ENCODE assay signal across 10 cellular contexts in the genomic region with DNA sequence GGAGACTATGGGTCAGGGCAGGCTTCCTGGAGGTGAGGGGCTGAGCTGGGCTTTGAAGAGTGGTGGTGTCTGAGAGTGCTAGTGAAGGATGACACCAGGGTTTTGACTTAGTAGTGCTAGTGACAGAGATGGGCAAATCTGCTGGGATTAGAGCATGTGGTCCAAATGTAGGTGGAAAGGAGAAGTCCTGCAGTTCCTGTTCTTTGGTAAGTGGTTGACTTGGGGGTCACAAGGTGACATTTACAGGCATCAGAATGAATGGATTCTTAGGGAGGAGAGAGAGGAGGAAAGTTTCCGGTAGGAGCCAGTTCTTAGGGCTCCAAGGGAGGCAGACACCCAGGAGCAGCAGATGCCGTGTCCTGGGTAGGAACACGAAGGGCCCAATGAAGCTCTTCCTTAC. TPM values are rescaled to one million over a fixed set of nuclear protein-coding genes. Genes with fewer than 3 reads are reported as not detected.
A peak's percentile ranks its signal among the peaks of the same experiment; 100 is the strongest.
DNase-seq lines count a peak whose midpoint lies in the region; ATAC-seq and TF ChIP-seq lines count a peak whose summit lies in the region.
"Had no signal": no experiment of that assay in that cellular context is flagged by ENCODE, and none has a peak within 500 bp of the region (broad histone marks: within the 10 kb centered on the region; RNA-seq: fewer than 3 reads in every experiment).

No MANE protein-coding gene starts in this region.

- no peaks in the 10 kb centered on the region for H3K9me2 ChIP-seq in PC-3 (replicated peaks; ENCODE audit: low read length)

- no peak overlapping the region for H3K4me2 ChIP-seq in PC-3 (ENCODE audit: low read length)

- H3K9me3 Mint-ChIP-seq in WTC11: no peaks in the 10 kb centered on the region

- 50% methylated on average over 3 of the region's 3 CpGs for WGBS in right cardiac atrium

- H3K36me3 Mint-ChIP-seq in WTC11: no peaks in the 10 kb centered on the region

- H3K27me3 ChIP-seq in right atrium auricular region (peaks cover 0 to 7% of the 10 kb centered on the region in 2 donors), right cardiac atrium (ENCODE audit: control insufficient read depth, insufficient read depth) (no peaks in the 10 kb centered on the region), iPS-18a (ENCODE audit: control insufficient read depth, insufficient read depth, low read length) (peaks cover 29% of the 10 kb centered on the region), PC-3 (ENCODE audit: low read length) (peaks cover 63% of the 10 kb centered on the region)

- POLR2A ChIA-PET in WTC11 (lab: Charles Lee) (no interaction called here), PC-3 (lab: Charles Lee; ENCODE audit: unreplicated experiment) (no interaction called here)

- no peak overlapping the region for H3K27ac Mint-ChIP-seq in WTC11

- H3K4me3 Mint-ChIP-seq in WTC11: peak overlapping the region; percentile 66

- H3K4me3 ChIP-seq in right atrium auricular region (no peak overlapping the region), right cardiac atrium (ENCODE audit: low read length) (no peak overlapping the region), iPS-18a (ENCODE audit: low read length) (peak overlapping the region; percentile 80), PC-3 (ENCODE audit: low read length) (no peak overlapping the region)

- H3K36me3 ChIP-seq in right atrium auricular region (no peaks in the 10 kb centered on the region), iPS-18a (ENCODE audit: control insufficient read depth, low read depth, low read length) (no peaks in the 10 kb centered on the region), PC-3 (ENCODE audit: low read depth, low read length) (no peaks in the 10 kb centered on the region)
- H3K36me3 ChIP-seq: breast epithelium had no signal

- peaks cover 33% of the 10 kb centered on the region for H3K27me3 Mint-ChIP-seq in WTC11 (ENCODE audit: low read depth)

- intact Hi-C loops in right cardiac atrium (cut with DNase I) (no loop called here), PC-3 (cut with micrococcal nuclease) (loop anchor here (5.0 kb wide), 1 partner anchor 57 kb away; a partner anchor contains a TSS)

- H3K9ac ChIP-seq in iPS-18a (ENCODE audit: low read length): no peak overlapping the region
- no peak overlapping the region for H3K9ac ChIP-seq in PC-3 (ENCODE audit: low read length)

- TF ChIP-seq CTCF in right atrium auricular region (IDR thresholded peaks at IDR 0.05): no peak
- no peak for TF ChIP-seq CTCF in WTC11 (IDR thresholded peaks at IDR 0.05)
- no peak for TF ChIP-seq CTCF in PC-3 (conservative IDR thresholded peaks at IDR 0.05; ENCODE audit: low read depth, low read length)

- peaks cover 3% of the 10 kb centered on the region; the same call in 1 of the 2 replicates for H4K20me1 ChIP-seq in PC-3 (ENCODE audit: low read length)

- H3K9me3 ChIP-seq in right atrium auricular region (no peaks in the 10 kb centered on the region), right cardiac atrium (ENCODE audit: control insufficient read depth, low read length) (no peaks in the 10 kb centered on the region), iPS-18a (ENCODE audit: control insufficient read depth, low read depth, low read length) (no peaks in the 10 kb centered on the region), PC-3 (ENCODE audit: low read length) (no peaks in the 10 kb centered on the region)
- H3K9me3 ChIP-seq: breast epithelium had no signal

- H3K27ac ChIP-seq in right atrium auricular region (no peak overlapping the region), right cardiac atrium (ENCODE audit: low read length) (no peak overlapping the region), iPS-18a (ENCODE audit: low read length) (no peak overlapping the region), PC-3 (ENCODE audit: low read length) (no peak overlapping the region)
- H3K27ac ChIP-seq: breast epithelium had no signal

- H3K4me1 ChIP-seq in right atrium auricular region: peaks cover 0 to 10% of the 10 kb centered on the region in 2 donors
- no peaks in the 10 kb centered on the region for H3K4me1 ChIP-seq in right cardiac atrium (ENCODE audit: control insufficient read depth, insufficient read depth, low read length)
- peaks cover 13% of the 10 kb centered on the region for H3K4me1 ChIP-seq in iPS-18a (ENCODE audit: control insufficient read depth, low read depth, low read length)
- H3K4me1 ChIP-seq in PC-3 (ENCODE audit: insufficient read depth, low read length): peaks cover 14% of the 10 kb centered on the region

- H3F3A ChIP-seq in PC-3 (ENCODE audit: low read length, unreplicated experiment): no peaks in the 10 kb centered on the region

- DNase-seq in right atrium auricular region (ENCODE audit: low spot score): peak; percentile 13
- DNase-seq in right cardiac atrium: no peak
- DNase-seq in WTC11 (ENCODE audit: low spot score): peak; percentile 2
- DNase-seq in PC-3: no peak
- DNase-seq in hippocampal formation (lab: John Stamatoyannopoulos, UW): no peak
- DNase-seq: activated CD4-positive, alpha-beta T cell treated with anti-CD3 and anti-CD28 coated beads, Interleukin-2, amount 50 U/mL, for 48 hours had no signal

- no peaks in the 10 kb centered on the region for H3K79me2 ChIP-seq in PC-3 (ENCODE audit: low read length)

- no TSS peak for BruUV-seq in PC-3 (replicated peaks; lab: Mats Ljungman, UMichigan)

- peaks cover 26% of the 10 kb centered on the region for H3K4me1 Mint-ChIP-seq in WTC11

- ATAC-seq in right cardiac atrium (no peak), WTC11 (peak; percentile 16), GM21447 (IDR thresholded peaks at IDR 0.05; ENCODE audit: unreplicated experiment) (no peak), HG03159 (IDR thresholded peaks at IDR 0.05; ENCODE audit: unreplicated experiment) (no peak), PC-3 (no peak)

- no peak overlapping the region for H2AFZ ChIP-seq in PC-3 (ENCODE audit: low read length)

- CTCF ChIA-PET in WTC11 (lab: Charles Lee) (interaction anchor here (0.9 to 2.6 kb wide), 6 partner anchors 22 to 427 kb away, joined by 3 to 13 read pairs (median 5); a partner anchor contains a TSS), PC-3 (lab: Charles Lee) (interaction anchor here (1.5 kb wide), 1 partner anchor 58 kb away, joined by 6 read pairs; no protein-coding TSS in a partner anchor)

TF ChIP-seq in WTC11, 78 proteins besides CTCF, POLR2A, EP300 and RAD21 (continues in another document):
- TF ChIP-seq SP1 (CRISPR knock-in tag; conservative IDR thresholded peaks at IDR 0.05): no peak
- TF ChIP-seq FOXJ3 (CRISPR knock-in tag; IDR thresholded peaks at IDR 0.05; ENCODE audit: borderline replicate concordance): no peak
- TF ChIP-seq SMAD3 (CRISPR knock-in tag; IDR thresholded peaks at IDR 0.05; ENCODE audit: borderline replicate concordance): no peak
- TF ChIP-seq MXD4 (CRISPR knock-in tag; IDR thresholded peaks at IDR 0.05; ENCODE audit: borderline replicate concordance): no peak
- TF ChIP-seq, protein P1, sequence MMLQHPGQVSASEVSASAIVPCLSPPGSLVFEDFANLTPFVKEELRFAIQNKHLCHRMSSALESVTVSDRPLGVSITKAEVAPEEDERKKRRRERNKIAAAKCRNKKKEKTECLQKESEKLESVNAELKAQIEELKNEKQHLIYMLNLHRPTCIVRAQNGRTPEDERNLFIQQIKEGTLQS (CRISPR knock-in tag; conservative IDR thresholded peaks at IDR 0.05): no peak
- TF ChIP-seq, protein P2, sequence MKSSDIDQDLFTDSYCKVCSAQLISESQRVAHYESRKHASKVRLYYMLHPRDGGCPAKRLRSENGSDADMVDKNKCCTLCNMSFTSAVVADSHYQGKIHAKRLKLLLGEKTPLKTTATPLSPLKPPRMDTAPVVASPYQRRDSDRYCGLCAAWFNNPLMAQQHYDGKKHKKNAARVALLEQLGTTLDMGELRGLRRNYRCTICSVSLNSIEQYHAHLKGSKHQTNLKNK (CRISPR knock-in tag; IDR thresholded peaks at IDR 0.05): no peak
- TF ChIP-seq, protein P3, sequence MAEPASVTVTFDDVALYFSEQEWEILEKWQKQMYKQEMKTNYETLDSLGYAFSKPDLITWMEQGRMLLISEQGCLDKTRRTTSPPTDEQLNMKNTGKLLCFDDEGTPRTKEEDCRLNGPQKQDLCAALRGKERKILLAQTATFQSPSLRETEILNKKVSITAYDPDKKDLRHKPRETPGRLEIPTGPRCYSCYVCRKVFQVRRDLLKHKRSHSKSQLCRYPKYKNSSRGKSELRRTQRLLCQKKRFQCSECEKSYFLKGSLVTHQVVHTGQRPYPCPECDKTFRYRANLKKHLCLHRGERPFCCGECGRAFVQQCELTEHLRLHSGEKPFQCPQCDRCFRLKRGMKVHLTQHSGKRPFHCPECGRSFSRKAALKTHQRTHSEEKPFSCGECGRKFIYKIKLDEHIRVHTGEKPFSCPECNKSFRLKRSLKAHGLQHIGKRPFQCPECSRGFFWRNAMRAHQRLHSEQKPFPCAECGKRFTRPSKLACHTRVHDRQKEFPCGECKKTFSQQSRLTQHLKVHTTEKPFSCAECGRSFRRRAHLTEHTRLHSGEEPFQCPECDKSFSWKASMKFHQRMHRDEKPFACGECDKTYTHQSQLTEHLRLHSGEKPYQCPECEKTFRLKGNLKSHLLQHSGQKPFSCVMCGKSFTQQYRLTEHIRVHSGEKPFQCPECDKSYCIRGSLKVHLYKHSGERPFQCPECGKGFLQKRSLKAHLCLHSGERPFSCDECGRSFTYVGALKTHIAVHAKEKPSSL (CRISPR knock-in tag; conservative IDR thresholded peaks at IDR 0.05): no peak
- TF ChIP-seq NFE2L1 (CRISPR knock-in tag; IDR thresholded peaks at IDR 0.05): no peak
- TF ChIP-seq, protein P4, sequence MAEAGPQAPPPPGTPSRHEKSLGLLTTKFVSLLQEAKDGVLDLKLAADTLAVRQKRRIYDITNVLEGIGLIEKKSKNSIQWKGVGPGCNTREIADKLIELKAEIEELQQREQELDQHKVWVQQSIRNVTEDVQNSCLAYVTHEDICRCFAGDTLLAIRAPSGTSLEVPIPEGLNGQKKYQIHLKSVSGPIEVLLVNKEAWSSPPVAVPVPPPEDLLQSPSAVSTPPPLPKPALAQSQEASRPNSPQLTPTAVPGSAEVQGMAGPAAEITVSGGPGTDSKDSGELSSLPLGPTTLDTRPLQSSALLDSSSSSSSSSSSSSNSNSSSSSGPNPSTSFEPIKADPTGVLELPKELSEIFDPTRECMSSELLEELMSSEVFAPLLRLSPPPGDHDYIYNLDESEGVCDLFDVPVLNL (CRISPR knock-in tag; IDR thresholded peaks at IDR 0.05; ENCODE audit: borderline replicate concordance, low read depth): no peak

RNA-seq across cellular contexts. Expression of a gene that starts 0.8 kb away (rescaled TPM):
- 1 to 10 TPM; 2.7 to 4.6 TPM for total RNA-seq in right atrium auricular region
- 1 to 10 TPM; 4.1 to 5.2 (median 4.6) TPM for total RNA-seq in right cardiac atrium
- 1.9 TPM for polyA plus RNA-seq in right cardiac atrium
- 5.2 to 5.6 TPM (median 5.5 TPM) in 3 replicates for total RNA-seq in WTC11 (2021)
- under 0.01 and 0.15 TPM in 2 replicates for total RNA-seq in PC-3 (2014; rRNA removed)

RNA-seq across cellular contexts. Expression of a gene that starts 57.0 kb away (rescaled TPM):
- total RNA-seq in right atrium auricular region (100 to 1,000 TPM; 148 to 187 TPM), right cardiac atrium (100 to 1,000 TPM; 167 to 260 (median 225) TPM), WTC11 (2021) (52.7 to 60.2 TPM (median 54.4 TPM) in 3 replicates), PC-3 (2014; rRNA removed) (142 and 174 TPM in 2 replicates)
- polyA plus RNA-seq in right cardiac atrium: 181 TPM

Comparison
In these comparisons a context has a peak if more than half of its experiments do, and no peak if none do; other contexts are left out.
1. DNase-seq: peak in right atrium auricular region (single experiment) and WTC11 (single experiment); none in right cardiac atrium (0 of 3), PC-3 (single experiment) and hippocampal formation (0 of 2).